2 cellular contexts compared by ENCODE assay signal in the genomic region with DNA sequence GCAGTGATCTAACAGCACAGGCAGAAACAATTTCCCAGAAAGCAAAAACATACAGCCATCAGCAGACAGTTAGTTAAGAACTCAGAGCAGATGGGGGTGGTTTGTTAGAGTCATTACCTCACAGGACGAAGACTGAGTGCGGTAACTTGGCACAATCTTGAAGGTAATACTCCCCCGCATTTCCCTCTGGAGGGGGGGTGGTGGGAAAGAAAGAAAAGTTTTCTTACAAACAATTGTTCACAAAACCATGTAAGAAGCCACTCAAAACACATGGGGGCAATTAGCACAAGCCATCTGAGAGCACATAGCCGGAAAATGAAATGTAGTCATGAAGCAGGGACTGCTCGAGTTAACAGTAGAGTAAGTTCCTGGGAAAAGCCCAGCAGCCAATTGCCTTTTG.
TF ChIP-seq lines count a peak whose summit lies in the region.

No MANE protein-coding gene starts in this region.

TF ChIP-seq in SK-N-SH treated with all-trans-retinoic acid at 6 μM for 48 hours, 23 proteins besides CTCF, POLR2A, EP300 and RAD21 (continued from another document):
- TF ChIP-seq, protein P1, sequence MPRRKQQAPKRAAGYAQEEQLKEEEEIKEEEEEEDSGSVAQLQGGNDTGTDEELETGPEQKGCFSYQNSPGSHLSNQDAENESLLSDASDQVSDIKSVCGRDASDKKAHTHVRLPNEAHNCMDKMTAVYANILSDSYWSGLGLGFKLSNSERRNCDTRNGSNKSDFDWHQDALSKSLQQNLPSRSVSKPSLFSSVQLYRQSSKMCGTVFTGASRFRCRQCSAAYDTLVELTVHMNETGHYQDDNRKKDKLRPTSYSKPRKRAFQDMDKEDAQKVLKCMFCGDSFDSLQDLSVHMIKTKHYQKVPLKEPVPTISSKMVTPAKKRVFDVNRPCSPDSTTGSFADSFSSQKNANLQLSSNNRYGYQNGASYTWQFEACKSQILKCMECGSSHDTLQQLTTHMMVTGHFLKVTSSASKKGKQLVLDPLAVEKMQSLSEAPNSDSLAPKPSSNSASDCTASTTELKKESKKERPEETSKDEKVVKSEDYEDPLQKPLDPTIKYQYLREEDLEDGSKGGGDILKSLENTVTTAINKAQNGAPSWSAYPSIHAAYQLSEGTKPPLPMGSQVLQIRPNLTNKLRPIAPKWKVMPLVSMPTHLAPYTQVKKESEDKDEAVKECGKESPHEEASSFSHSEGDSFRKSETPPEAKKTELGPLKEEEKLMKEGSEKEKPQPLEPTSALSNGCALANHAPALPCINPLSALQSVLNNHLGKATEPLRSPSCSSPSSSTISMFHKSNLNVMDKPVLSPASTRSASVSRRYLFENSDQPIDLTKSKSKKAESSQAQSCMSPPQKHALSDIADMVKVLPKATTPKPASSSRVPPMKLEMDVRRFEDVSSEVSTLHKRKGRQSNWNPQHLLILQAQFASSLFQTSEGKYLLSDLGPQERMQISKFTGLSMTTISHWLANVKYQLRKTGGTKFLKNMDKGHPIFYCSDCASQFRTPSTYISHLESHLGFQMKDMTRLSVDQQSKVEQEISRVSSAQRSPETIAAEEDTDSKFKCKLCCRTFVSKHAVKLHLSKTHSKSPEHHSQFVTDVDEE (CRISPR knock-in tag; IDR thresholded peaks at IDR 0.05), result no peak
- TF ChIP-seq PPARA (CRISPR knock-in tag; IDR thresholded peaks at IDR 0.05; ENCODE audit: borderline replicate concordance) (no peak), ESRRG (CRISPR knock-in tag; IDR thresholded peaks at IDR 0.05) (no peak), ZFP30 (CRISPR knock-in tag; IDR thresholded peaks at IDR 0.05) (no peak), ZC3H10 (CRISPR knock-in tag; IDR thresholded peaks at IDR 0.05) (no peak), ARNTL (CRISPR knock-in tag; IDR thresholded peaks at IDR 0.05; ENCODE audit: borderline replicate concordance, low read depth) (no peak), OSR1 (CRISPR knock-in tag; IDR thresholded peaks at IDR 0.05) (no peak)
- TF ChIP-seq, protein P2, sequence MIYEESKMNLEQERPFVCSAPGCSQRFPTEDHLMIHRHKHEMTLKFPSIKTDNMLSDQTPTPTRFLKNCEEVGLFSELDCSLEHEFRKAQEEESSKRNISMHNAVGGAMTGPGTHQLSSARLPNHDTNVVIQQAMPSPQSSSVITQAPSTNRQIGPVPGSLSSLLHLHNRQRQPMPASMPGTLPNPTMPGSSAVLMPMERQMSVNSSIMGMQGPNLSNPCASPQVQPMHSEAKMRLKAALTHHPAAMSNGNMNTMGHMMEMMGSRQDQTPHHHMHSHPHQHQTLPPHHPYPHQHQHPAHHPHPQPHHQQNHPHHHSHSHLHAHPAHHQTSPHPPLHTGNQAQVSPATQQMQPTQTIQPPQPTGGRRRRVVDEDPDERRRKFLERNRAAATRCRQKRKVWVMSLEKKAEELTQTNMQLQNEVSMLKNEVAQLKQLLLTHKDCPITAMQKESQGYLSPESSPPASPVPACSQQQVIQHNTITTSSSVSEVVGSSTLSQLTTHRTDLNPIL (CRISPR knock-in tag; IDR thresholded peaks at IDR 0.05; ENCODE audit: low read depth), result no peak

TF ChIP-seq in SK-N-SH, 30 proteins besides CTCF, POLR2A, EP300 and RAD21 (continued from another document):
- TF ChIP-seq, protein P3, sequence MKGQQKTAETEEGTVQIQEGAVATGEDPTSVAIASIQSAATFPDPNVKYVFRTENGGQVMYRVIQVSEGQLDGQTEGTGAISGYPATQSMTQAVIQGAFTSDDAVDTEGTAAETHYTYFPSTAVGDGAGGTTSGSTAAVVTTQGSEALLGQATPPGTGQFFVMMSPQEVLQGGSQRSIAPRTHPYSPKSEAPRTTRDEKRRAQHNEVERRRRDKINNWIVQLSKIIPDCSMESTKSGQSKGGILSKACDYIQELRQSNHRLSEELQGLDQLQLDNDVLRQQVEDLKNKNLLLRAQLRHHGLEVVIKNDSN (IDR thresholded peaks at IDR 0.05; ENCODE audit: borderline replicate concordance, low read depth), result no peak
- TF ChIP-seq, protein P4, sequence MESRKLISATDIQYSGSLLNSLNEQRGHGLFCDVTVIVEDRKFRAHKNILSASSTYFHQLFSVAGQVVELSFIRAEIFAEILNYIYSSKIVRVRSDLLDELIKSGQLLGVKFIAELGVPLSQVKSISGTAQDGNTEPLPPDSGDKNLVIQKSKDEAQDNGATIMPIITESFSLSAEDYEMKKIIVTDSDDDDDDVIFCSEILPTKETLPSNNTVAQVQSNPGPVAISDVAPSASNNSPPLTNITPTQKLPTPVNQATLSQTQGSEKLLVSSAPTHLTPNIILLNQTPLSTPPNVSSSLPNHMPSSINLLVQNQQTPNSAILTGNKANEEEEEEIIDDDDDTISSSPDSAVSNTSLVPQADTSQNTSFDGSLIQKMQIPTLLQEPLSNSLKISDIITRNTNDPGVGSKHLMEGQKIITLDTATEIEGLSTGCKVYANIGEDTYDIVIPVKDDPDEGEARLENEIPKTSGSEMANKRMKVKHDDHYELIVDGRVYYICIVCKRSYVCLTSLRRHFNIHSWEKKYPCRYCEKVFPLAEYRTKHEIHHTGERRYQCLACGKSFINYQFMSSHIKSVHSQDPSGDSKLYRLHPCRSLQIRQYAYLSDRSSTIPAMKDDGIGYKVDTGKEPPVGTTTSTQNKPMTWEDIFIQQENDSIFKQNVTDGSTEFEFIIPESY (IDR thresholded peaks at IDR 0.05; ENCODE audit: borderline replicate concordance, low read depth), result no peak
- TF ChIP-seq NFIC (IDR thresholded peaks at IDR 0.05; ENCODE audit: borderline replicate concordance) (no peak), ELF1 (IDR thresholded peaks at IDR 0.05) (no peak), FOSL2 (IDR thresholded peaks at IDR 0.05; ENCODE audit: borderline replicate concordance, low read depth) (no peak), MXI1 (IDR thresholded peaks at IDR 0.05; ENCODE audit: low read depth, low read length) (no peak)
- TF ChIP-seq, protein P5, sequence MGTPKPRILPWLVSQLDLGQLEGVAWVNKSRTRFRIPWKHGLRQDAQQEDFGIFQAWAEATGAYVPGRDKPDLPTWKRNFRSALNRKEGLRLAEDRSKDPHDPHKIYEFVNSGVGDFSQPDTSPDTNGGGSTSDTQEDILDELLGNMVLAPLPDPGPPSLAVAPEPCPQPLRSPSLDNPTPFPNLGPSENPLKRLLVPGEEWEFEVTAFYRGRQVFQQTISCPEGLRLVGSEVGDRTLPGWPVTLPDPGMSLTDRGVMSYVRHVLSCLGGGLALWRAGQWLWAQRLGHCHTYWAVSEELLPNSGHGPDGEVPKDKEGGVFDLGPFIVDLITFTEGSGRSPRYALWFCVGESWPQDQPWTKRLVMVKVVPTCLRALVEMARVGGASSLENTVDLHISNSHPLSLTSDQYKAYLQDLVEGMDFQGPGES (IDR thresholded peaks at IDR 0.05; ENCODE audit: low read depth, low read length), result no peak
